ENCODE assay signal across 8 cellular contexts in the genomic region with DNA sequence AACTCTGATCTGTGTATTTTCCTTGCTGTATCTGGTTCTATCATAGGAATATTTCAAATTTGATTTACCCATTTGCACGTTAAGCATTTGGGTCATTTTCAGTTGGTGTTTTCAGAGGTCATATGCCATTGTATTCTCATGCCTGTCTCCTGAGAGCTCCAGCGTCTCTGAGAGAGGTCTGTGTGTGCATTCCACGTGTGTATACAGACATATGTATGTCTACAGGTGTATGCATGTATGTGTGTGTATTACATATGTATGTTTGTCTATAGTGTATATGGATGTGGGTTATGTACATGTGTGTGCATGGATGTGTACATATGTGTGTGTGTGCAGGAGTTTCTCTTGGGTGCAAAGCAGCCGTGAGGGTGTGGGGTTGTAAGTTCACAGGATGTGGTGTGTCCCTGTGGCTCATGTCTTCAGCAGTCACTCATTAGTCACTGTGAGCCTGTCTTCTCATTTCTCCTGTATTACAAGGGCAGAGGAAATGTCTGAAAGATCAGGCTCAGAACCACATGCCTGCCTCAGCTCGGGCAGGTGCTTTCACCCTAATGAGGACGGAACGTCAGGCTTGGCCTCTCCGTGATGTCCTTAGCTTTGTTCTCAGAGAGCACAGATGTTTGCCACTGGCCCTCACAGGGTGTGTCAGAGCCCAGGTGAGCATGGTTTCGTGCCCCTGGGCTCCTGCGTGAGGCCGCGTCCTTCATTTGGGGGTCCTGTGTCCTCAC.
DNase-seq lines count a peak whose midpoint lies in the region; ATAC-seq and TF ChIP-seq lines count a peak whose summit lies in the region.

No MANE protein-coding gene starts in this region.

- no peak overlapping the region for H3K4me2 ChIP-seq in neural progenitor cell

- H3K79me2 ChIP-seq in neural progenitor cell (ENCODE audit: low read depth) = no peaks in the 10 kb centered on the region

- peaks cover 3% of the 10 kb centered on the region for H3K9me3 Mint-ChIP-seq in neural progenitor cell

- H2AFZ ChIP-seq in neural progenitor cell (replicated peaks) = no peak overlapping the region

- peaks cover 6% of the 10 kb centered on the region for H3F3A ChIP-seq in neural progenitor cell (ENCODE audit: low read depth)

- peaks cover 5% of the 10 kb centered on the region for H3K36me3 Mint-ChIP-seq in neural progenitor cell

- H3K4me1 Mint-ChIP-seq in neural progenitor cell = peaks cover 17% of the 10 kb centered on the region

- no peak overlapping the region for H3K9ac ChIP-seq in neural progenitor cell

- ATAC-seq in HG03095 (IDR thresholded peaks at IDR 0.05; ENCODE audit: unreplicated experiment) = peak; percentile 83
- peak; percentile 97 to 98 for ATAC-seq in activated CD4-positive, CD25-positive, alpha-beta regulatory T cell treated with anti-CD3 and anti-CD28 coated beads, Interleukin-2, amount 50 U/mL, for 24 hours
- ATAC-seq in HG03045 (IDR thresholded peaks at IDR 0.05; ENCODE audit: unreplicated experiment) = no peak

- no peaks in the 10 kb centered on the region for H3K9me3 ChIP-seq in neural progenitor cell (ENCODE audit: low read depth)

- no peaks in the 10 kb centered on the region for H3K36me3 ChIP-seq in neural progenitor cell

- H3K4me3 Mint-ChIP-seq in neural progenitor cell = no peak overlapping the region

- peak; percentile 38 for DNase-seq in GM03348 (ENCODE audit: low spot score)
- peak; percentile 54 for DNase-seq in fibroblast of mammary gland (ENCODE audit: low read depth)
- DNase-seq in stimulated activated CD8-positive, alpha-beta memory T cell treated with anti-CD3 and anti-CD28 coated beads, Interleukin-7, amount 100 ng/mL, for 48 hours (ENCODE audit: extremely low read depth in 1 of 2, low read depth in 1 of 2) = peak; percentile 16 to 28
- no peak for DNase-seq in NCI-H1092 (lab: John Stamatoyannopoulos, UW)
- DNase-seq in neural progenitor cell (ENCODE audit: low spot score) = no peak

- peaks cover 5% of the 10 kb centered on the region for H4K20me1 ChIP-seq in neural progenitor cell (ENCODE audit: low read depth)

- no peaks in the 10 kb centered on the region for H3K27me3 ChIP-seq in neural progenitor cell

- no peaks in the 10 kb centered on the region for H3K4me1 ChIP-seq in neural progenitor cell

- TF ChIP-seq CTCF in fibroblast of mammary gland (conservative IDR thresholded peaks at IDR 0.05; ENCODE audit: control insufficient read depth, insufficient read depth, low read depth, low read length) = no peak
- no peak for TF ChIP-seq CTCF in neural progenitor cell (IDR thresholded peaks at IDR 0.05)

- H3K4me3 ChIP-seq in fibroblast of mammary gland (ENCODE audit: control insufficient read depth, low read depth, low read length) (no peak overlapping the region), neural progenitor cell (no peak overlapping the region)

- no peak overlapping the region for H3K27ac Mint-ChIP-seq in neural progenitor cell

- H3K27me3 Mint-ChIP-seq in neural progenitor cell (ENCODE audit: insufficient read depth, low read depth) = peaks cover 17% of the 10 kb centered on the region

- H3K27ac ChIP-seq in neural progenitor cell = no peak overlapping the region

Comparison
In these comparisons a context has a peak if more than half of its experiments do, and no peak if none do; other contexts are left out.
1. DNase-seq: peak in GM03348 (single experiment), fibroblast of mammary gland (single experiment) and stimulated activated CD8-positive, alpha-beta memory T cell treated with anti-CD3 and anti-CD28 coated beads, Interleukin-7, amount 100 ng/mL, for 48 hours (2 of 2); none in NCI-H1092 (single experiment) and neural progenitor cell (single experiment).